ENCODE assay signal across 9 cellular contexts in the genomic region with DNA sequence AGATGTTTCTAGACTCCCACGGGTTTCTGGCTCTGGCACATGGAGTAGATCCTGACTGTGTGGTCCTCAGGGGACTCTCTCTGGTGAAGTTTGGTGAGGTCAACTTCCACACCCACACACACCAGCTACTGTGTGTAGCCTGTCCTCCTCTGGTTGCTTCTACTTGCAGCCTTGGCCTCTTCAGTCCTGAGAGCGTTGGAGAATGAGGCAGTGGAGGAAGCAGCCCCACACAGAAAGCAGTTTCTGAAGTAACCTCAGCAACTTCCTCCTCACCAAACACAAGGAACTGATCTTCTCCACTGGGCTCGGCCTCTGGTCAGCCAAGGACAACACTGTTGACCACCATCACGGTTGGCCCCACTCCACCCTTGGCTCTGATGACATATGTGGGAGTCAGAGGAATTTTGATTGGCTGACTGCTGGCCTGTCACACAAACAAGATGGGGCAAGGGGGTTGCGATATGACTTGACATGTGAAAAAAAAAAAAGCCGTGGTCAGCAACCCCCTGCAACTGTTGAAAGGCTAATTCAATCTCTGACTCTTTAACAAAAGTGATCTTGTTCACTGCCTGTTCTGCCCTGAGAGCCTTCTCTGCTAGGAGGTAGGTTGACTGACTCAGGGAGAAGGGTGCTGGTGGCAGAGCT. TPM values are rescaled to one million over a fixed set of nuclear protein-coding genes. Genes with fewer than 3 reads are reported as not detected.
A peak's percentile ranks its signal among the peaks of the same experiment; 100 is the strongest.
DNase-seq lines count a peak whose midpoint lies in the region; ATAC-seq and TF ChIP-seq lines count a peak whose summit lies in the region.
"Had no signal": no experiment of that assay in that cellular context is flagged by ENCODE, and none has a peak within 500 bp of the region (broad histone marks: within the 10 kb centered on the region; RNA-seq: fewer than 3 reads in every experiment).

No MANE protein-coding gene starts in this region.

- 40 to 72% methylated on average over 1 to 2 of the region's 6 CpGs for WGBS in gastroesophageal sphincter (ENCODE audit: low coverage in 1 of 2), 2 donors

- TF ChIP-seq CTCF in GM12864 (IDR thresholded peaks at IDR 0.05; ENCODE audit: low read depth, low read length, missing control alignments) (no peak), gastroesophageal sphincter (IDR thresholded peaks at IDR 0.05) (no peak), colonic mucosa (IDR thresholded peaks at IDR 0.05) (no peak)

- intact Hi-C loops in colonic mucosa (cut with DNase I) = no loop called here
- intact Hi-C loops in activated naive CD4-positive, alpha-beta T cell treated with anti-CD3 and anti-CD28 coated beads for 36 hours (cut with micrococcal nuclease) = no loop called here

- no peak for TF ChIP-seq EP300 in gastroesophageal sphincter (IDR thresholded peaks at IDR 0.05)

- H3K27ac Mint-ChIP-seq in activated naive CD4-positive, alpha-beta T cell treated with anti-CD3 and anti-CD28 coated beads for 36 hours = no peak overlapping the region

- H3K4me3 ChIP-seq in GM12864 (ENCODE audit: low read depth, low read length) (peak overlapping the region; percentile 71), gastroesophageal sphincter (no peak overlapping the region), colonic mucosa (no peak overlapping the region)
- H3K4me3 ChIP-seq: hepatocyte had no signal

- no peak overlapping the region for H3K9ac ChIP-seq in colonic mucosa (ENCODE audit: low read depth in 2 of 2, low read length in 2 of 2)

- H3K4me1 ChIP-seq in gastroesophageal sphincter (no peaks in the 10 kb centered on the region), colonic mucosa (no peaks in the 10 kb centered on the region)

- H3K4me3 Mint-ChIP-seq in activated naive CD4-positive, alpha-beta T cell treated with anti-CD3 and anti-CD28 coated beads for 36 hours = no peak overlapping the region

- H3K36me3 ChIP-seq in gastroesophageal sphincter (no peaks in the 10 kb centered on the region), colonic mucosa (no peaks in the 10 kb centered on the region)

- H3K27me3 ChIP-seq in gastroesophageal sphincter (no peaks in the 10 kb centered on the region), colonic mucosa (no peaks in the 10 kb centered on the region)
- H3K27me3 ChIP-seq: hepatocyte had no signal

- H3K27me3 Mint-ChIP-seq in activated naive CD4-positive, alpha-beta T cell treated with anti-CD3 and anti-CD28 coated beads for 36 hours (ENCODE audit: low read depth) = peaks cover 23% of the 10 kb centered on the region

- H3K9me3 Mint-ChIP-seq in activated naive CD4-positive, alpha-beta T cell treated with anti-CD3 and anti-CD28 coated beads for 36 hours = no peaks in the 10 kb centered on the region

- H3K4me1 Mint-ChIP-seq in activated naive CD4-positive, alpha-beta T cell treated with anti-CD3 and anti-CD28 coated beads for 36 hours (ENCODE audit: low read depth) = peaks cover 4% of the 10 kb centered on the region

- no peak for TF ChIP-seq POLR2A in gastroesophageal sphincter (IDR thresholded peaks at IDR 0.05)

- CTCF ChIA-PET in activated naive CD4-positive, alpha-beta T cell treated with anti-CD3 and anti-CD28 coated beads for 36 hours (lab: Charles Lee) = no interaction called here

- peak; percentile 63 for ATAC-seq in GM21381 (IDR thresholded peaks at IDR 0.05; ENCODE audit: unreplicated experiment)
- peak; percentile 50 for ATAC-seq in HG03521 (IDR thresholded peaks at IDR 0.05; ENCODE audit: unreplicated experiment)
- peak; percentile 43 for ATAC-seq in gastroesophageal sphincter

- H3K9me3 ChIP-seq in gastroesophageal sphincter (no peaks in the 10 kb centered on the region), colonic mucosa (no peaks in the 10 kb centered on the region)

- H3K27ac ChIP-seq in gastroesophageal sphincter (no peak overlapping the region), colonic mucosa (no peak overlapping the region)
- H3K27ac ChIP-seq: hepatocyte had no signal

- no peaks in the 10 kb centered on the region for H3K36me3 Mint-ChIP-seq in activated naive CD4-positive, alpha-beta T cell treated with anti-CD3 and anti-CD28 coated beads for 36 hours (ENCODE audit: low read depth)

- peak; percentile 83 for DNase-seq in GM12864 (ENCODE audit: low read depth)
- no peak for DNase-seq in germinal center (ENCODE audit: low spot score)
- no peak for DNase-seq in colonic mucosa
- no peak for DNase-seq in NCI-H748 treated with DMSO at 0.1 percent for 48 hours (lab: John Stamatoyannopoulos, UW)
- no peak for DNase-seq in activated naive CD4-positive, alpha-beta T cell treated with anti-CD3 and anti-CD28 coated beads for 36 hours

RNA-seq across cellular contexts. Expression of a gene that starts 19.6 kb away (rescaled TPM):
- total RNA-seq in gastroesophageal sphincter (1 to 10 TPM; 1.4 to 6.6 (median 3.2) TPM), colonic mucosa (1 to 10 TPM in 1 of 2 donors, under 1 TPM in 1; 0.57 to 5.6 TPM)
- total RNA-seq in activated naive CD4-positive, alpha-beta T cell treated with anti-CD3 and anti-CD28 coated beads for 36 hours = not detected
- total RNA-seq: hepatocyte had no signal

RNA-seq across cellular contexts. Expression of a gene that starts 52.7 kb away (rescaled TPM):
- total RNA-seq in gastroesophageal sphincter (under 1 TPM in 1 of 4 donors, not detected in 3; 0.74 TPM), colonic mucosa (10 to 100 TPM; 18.4 to 19.7 TPM)
- total RNA-seq in activated naive CD4-positive, alpha-beta T cell treated with anti-CD3 and anti-CD28 coated beads for 36 hours = not detected

Comparison
In these comparisons a context has a peak if more than half of its experiments do, and no peak if none do; other contexts are left out.
1. RNA of a gene that starts 52.7 kb away (total RNA-seq): 18.4 to 19.7 TPM in colonic mucosa; 0.74 TPM in gastroesophageal sphincter and not detected in activated naive CD4-positive, alpha-beta T cell treated with anti-CD3 and anti-CD28 coated beads for 36 hours; every median in the first group is over 10 times any median in the second.
2. Peak in every context shown above with its lines, with median percentiles within 50 percentile points of each other: ATAC-seq.